In genomic region chr17:53525590-53525989, GRCh38 we compare ENCODE assay signal across 29 cellular contexts.
"Had no signal": no experiment of that assay in that cellular context is flagged by ENCODE, and none has a peak within 500 bp of the region (broad histone marks: within the 10 kb centered on the region; RNA-seq: fewer than 3 reads in every experiment).

No MANE protein-coding gene starts in this region.

- FAIRE-seq: keratinocyte, urothelium cell line had no signal

- H3K27me3 ChIP-seq: colonic mucosa, gastrocnemius medialis, right atrium auricular region, sigmoid colon, testis, tibial artery had no signal

- H3K4me1 ChIP-seq: colonic mucosa, gastrocnemius medialis, lower lobe of right lung, prostate gland, right atrium auricular region, sigmoid colon, testis, tibial artery had no signal

- DNase-seq: colonic mucosa; effector CD8-positive, alpha-beta T cell; endodermal cell; foreskin fibroblast; gastrocnemius medialis; head of caudate nucleus; left ventricle myocardium superior; lower lobe of right lung; mucosa of descending colon; naive B cell; nucleus accumbens; sigmoid colon; stimulated activated CD4-positive, alpha-beta T cell treated with anti-CD3 and anti-CD28 coated beads, Interleukin-4, amount 100 ng/mL, for 4 hours; stimulated activated naive CD8-positive, alpha-beta T cell treated with anti-CD3 and anti-CD28 coated beads, Interleukin-15, Interleukin-2, amounts not matched to agents 100 U/mL and 50 U/mL, for 24 hours; substantia nigra; testis; tibial artery had no signal

- ATAC-seq: esophagus mucosa; gastrocnemius medialis; left ventricle myocardium superior; lower lobe of right lung; mucosa of descending colon; natural killer cell treated with Interleukin-12 subunit alpha and Interleukin-12 subunit beta and Interleukin-15 and Interleukin-18, amount 100 ng/mL, for 72 hours; stimulated activated memory B cell treated with anti-CD40 and anti-IgM and Interleukin-4, amounts not matched to agents 10 μg/mL and 1 μg/mL and 100 μg/mL, for 72 hours; stimulated activated naive CD8-positive, alpha-beta T cell treated with anti-CD3 and anti-CD28 coated beads, Interleukin-15, Interleukin-2, amounts not matched to agents 100 U/mL and 50 U/mL, for 24 hours had no signal

- H3K36me3 ChIP-seq: colonic mucosa, gastrocnemius medialis, lower lobe of right lung, prostate gland, right atrium auricular region, sigmoid colon, tibial artery had no signal

- H3K9me3 ChIP-seq: colonic mucosa, gastrocnemius medialis, lower lobe of right lung, prostate gland, right atrium auricular region, sigmoid colon, testis, tibial artery had no signal

- H3K27me3 Mint-ChIP-seq: dendritic cell treated with granulocyte-macrophage colony-stimulating factor and Interleukin-4, amounts not matched to agents 40 ng/mL and 50 ng/mL, for 4 days; memory B cell; naive B cell; natural killer cell treated with Interleukin-12 subunit alpha and Interleukin-12 subunit beta and Interleukin-15 and Interleukin-18, amount 100 ng/mL, for 72 hours; stimulated activated memory B cell treated with anti-CD40 and anti-IgM and Interleukin-4, amounts not matched to agents 10 μg/mL and 1 μg/mL and 100 μg/mL, for 72 hours; type B pancreatic cell had no signal

- H3K4me1 Mint-ChIP-seq: memory B cell; naive B cell; stimulated activated memory B cell treated with anti-CD40 and anti-IgM and Interleukin-4, amounts not matched to agents 10 μg/mL and 1 μg/mL and 100 μg/mL, for 72 hours had no signal

- H3K27ac Mint-ChIP-seq: dendritic cell treated with granulocyte-macrophage colony-stimulating factor and Interleukin-4, amounts not matched to agents 40 ng/mL and 50 ng/mL, for 4 days; endodermal cell; memory B cell; mesothelial cell of epicardium; naive B cell; natural killer cell treated with Interleukin-12 subunit alpha and Interleukin-12 subunit beta and Interleukin-15 and Interleukin-18, amount 100 ng/mL, for 72 hours; stimulated activated memory B cell treated with anti-CD40 and anti-IgM and Interleukin-4, amounts not matched to agents 10 μg/mL and 1 μg/mL and 100 μg/mL, for 72 hours; type B pancreatic cell had no signal

- H3K9me3 Mint-ChIP-seq: endodermal cell, type B pancreatic cell had no signal

- H3K4me3 Mint-ChIP-seq: dendritic cell treated with granulocyte-macrophage colony-stimulating factor and Interleukin-4, amounts not matched to agents 40 ng/mL and 50 ng/mL, for 4 days; endodermal cell; memory B cell; mesothelial cell of epicardium; naive B cell; natural killer cell treated with Interleukin-12 subunit alpha and Interleukin-12 subunit beta and Interleukin-15 and Interleukin-18, amount 100 ng/mL, for 72 hours; stimulated activated memory B cell treated with anti-CD40 and anti-IgM and Interleukin-4, amounts not matched to agents 10 μg/mL and 1 μg/mL and 100 μg/mL, for 72 hours; type B pancreatic cell had no signal

- H3K27ac ChIP-seq: colonic mucosa, epithelial cell of prostate, gastrocnemius medialis, lower lobe of right lung, prostate gland, right atrium auricular region, sigmoid colon, testis, tibial artery had no signal

- H3K4me3 ChIP-seq: colonic mucosa, gastrocnemius medialis, lower lobe of right lung, mucosa of descending colon, prostate gland, right atrium auricular region, sigmoid colon, testis, tibial artery had no signal

- H3K36me3 Mint-ChIP-seq: mesothelial cell of epicardium; naive B cell; stimulated activated memory B cell treated with anti-CD40 and anti-IgM and Interleukin-4, amounts not matched to agents 10 μg/mL and 1 μg/mL and 100 μg/mL, for 72 hours; type B pancreatic cell had no signal
